In the genomic region with DNA sequence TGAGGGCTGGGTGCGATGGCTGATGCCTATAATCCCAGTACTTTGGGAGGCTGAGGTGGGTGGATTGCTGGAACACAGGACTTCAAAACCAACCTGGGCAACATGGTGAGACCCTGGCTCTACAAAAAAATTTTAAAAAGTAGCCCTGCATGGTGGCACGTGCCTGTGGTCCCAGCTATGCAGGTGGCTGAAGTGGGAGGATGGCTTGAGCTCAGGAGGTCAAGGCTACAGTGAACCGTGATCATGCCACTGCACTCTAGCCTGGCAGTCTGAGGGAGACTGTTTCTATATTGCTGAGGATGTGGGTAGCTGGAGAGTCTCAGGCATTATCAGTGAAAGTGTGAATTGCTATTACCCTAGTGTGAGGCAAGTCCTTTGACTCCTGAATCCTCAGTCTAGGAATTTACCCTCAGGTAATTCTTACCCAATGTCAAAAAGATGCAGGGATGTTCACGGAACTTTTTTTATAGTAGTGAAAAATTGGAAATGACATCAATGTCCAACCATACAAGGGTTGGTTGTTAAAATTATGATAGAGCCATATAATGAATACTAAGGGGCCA, we compare ENCODE assay signal across 14 cellular contexts.
"Had no signal": no experiment of that assay in that cellular context is flagged by ENCODE, and none has a peak within 500 bp of the region (broad histone marks: within the 10 kb centered on the region; RNA-seq: fewer than 3 reads in every experiment).

No MANE protein-coding gene starts in this region.

- ATAC-seq: gastroesophageal sphincter, left ventricle myocardium superior had no signal

- H3K4me1 ChIP-seq: parathyroid adenoma, uterus had no signal

- H3K79me2 ChIP-seq: parathyroid adenoma had no signal

- H3K4me3 ChIP-seq: gastroesophageal sphincter, stomach, uterus had no signal

- H3K36me3 ChIP-seq: gastroesophageal sphincter, stomach, uterus had no signal

- H3K27me3 ChIP-seq: gastroesophageal sphincter, stomach, uterus had no signal

- H3K9me3 ChIP-seq: gastroesophageal sphincter, stomach, uterus had no signal

- H3K9ac ChIP-seq: parathyroid adenoma had no signal

- DNase-seq: activated CD4-positive, alpha-beta T cell treated with anti-CD3 and anti-CD28 coated beads, Interleukin-2, amount 50 U/mL, for 1 hour; activated CD4-positive, CD25-positive, alpha-beta regulatory T cell; activated effector memory CD4-positive, alpha-beta T cell treated with anti-CD3 and anti-CD28 coated beads, Interleukin-2, amount 50 U/mL, for 16 hours; activated T-cell treated with anti-CD3 and anti-CD28 coated beads, Interleukin-2, amount 50 U/mL, for 1 hour; central memory CD4-positive, alpha-beta T cell; cortex of kidney; effector CD8-positive, alpha-beta T cell; left ventricle myocardium superior; stimulated activated CD4-positive, alpha-beta T cell treated with anti-CD3 and anti-CD28 coated beads, Interleukin-4, amount 100 ng/mL, for 1 hour; stomach; uterus had no signal

- H3K27ac Mint-ChIP-seq: T-helper 1 cell treated with Interleukin-12 subunit alpha and Interleukin-12 subunit beta and Interleukin-4 antibody, amounts not matched to agents 30 μg/mL and 1 μg/mL, for 36 hours had no signal

- H3K27ac ChIP-seq: gastroesophageal sphincter, parathyroid adenoma, stomach, uterus had no signal

- H2AFZ ChIP-seq: parathyroid adenoma had no signal
